In genomic region chr3:111210003-111210699, GRCh38 we compare ENCODE assay signal across 17 cellular contexts.
DNase-seq lines count a peak whose midpoint lies in the region; ATAC-seq and TF ChIP-seq lines count a peak whose summit lies in the region.
"Had no signal": no experiment of that assay in that cellular context is flagged by ENCODE, and none has a peak within 500 bp of the region (broad histone marks: within the 10 kb centered on the region; RNA-seq: fewer than 3 reads in every experiment).

No MANE protein-coding gene starts in this region.

- H3K36me3 ChIP-seq in SK-N-SH (replicated peaks in 1 of 2; ENCODE audit: control insufficient read depth in 1 of 2, insufficient read depth in 2 of 2, low read length in 1 of 2) (no peaks in the 10 kb centered on the region), adrenal gland (replicated peaks in 1 of 2) (no peaks in the 10 kb centered on the region)
- H3K36me3 ChIP-seq: heart left ventricle had no signal

- no peaks in the 10 kb centered on the region for H3K79me2 ChIP-seq in SK-N-SH (ENCODE audit: insufficient read depth)

- H3K9me3 ChIP-seq in SK-N-SH, result no peaks in the 10 kb centered on the region
- H3K9me3 ChIP-seq in adrenal gland (replicated peaks in 1 of 3), result no peaks in the 10 kb centered on the region
- H3K9me3 ChIP-seq: heart left ventricle had no signal

- peak in 1 of 2 experiments; percentile 58; a peak in 1 of 4 replicates for TF ChIP-seq EP300 in SK-N-SH (IDR thresholded peaks at IDR 0.05; ENCODE audit: borderline replicate concordance in 1 of 2, low read depth in 1 of 2, low read length in 1 of 2)

- peaks cover 13% of the 10 kb centered on the region for H3F3A ChIP-seq in SK-N-SH (replicated peaks; ENCODE audit: insufficient read depth)

- intact Hi-C loops in adrenal gland (cut with DNase I), result no loop called here

- peak; percentile 34 for TF ChIP-seq CTCF in SK-N-SH (IDR thresholded peaks at IDR 0.05)
- peak; percentile 23 for TF ChIP-seq CTCF in fibroblast of villous mesenchyme (IDR thresholded peaks at IDR 0.05; ENCODE audit: insufficient read depth, low read depth, low read length)
- TF ChIP-seq CTCF in adrenal gland (IDR thresholded peaks at IDR 0.05), result no peak

- POLR2A ChIA-PET in SK-N-SH (lab: Yijun Ruan, JAX), result no interaction called here

- ATAC-seq in GM21717 (IDR thresholded peaks at IDR 0.05; ENCODE audit: unreplicated experiment), result no peak
- ATAC-seq: heart left ventricle; left cardiac atrium; right cardiac atrium; stimulated activated naive CD8-positive, alpha-beta T cell treated with anti-CD3 and anti-CD28 coated beads, Interleukin-15, Interleukin-2, amounts not matched to agents 100 U/mL and 50 U/mL, for 24 hours had no signal

- 71% methylated on average over 1 of the region's 1 CpG for WGBS in SK-N-SH (ENCODE audit: low lambda C conversion rate)
- WGBS in adrenal gland, 4 donors, result 64 to 71% (median 68%) methylated on average over 1 of the region's 1 CpG

- H3K4me2 ChIP-seq in SK-N-SH, result no peak overlapping the region

- DNase-seq in AG08395 (ENCODE audit: low spot score) (peak; percentile 40), HS-5 (ENCODE audit: low read depth) (peak; percentile 33), SK-N-SH (no peak), fibroblast of villous mesenchyme (ENCODE audit: low read depth) (peak; percentile 82), Ammon's horn (ENCODE audit: low spot score) (no peak), adrenal gland (no peak), ureter (ENCODE audit: low spot score) (no peak)
- DNase-seq: activated CD4-positive, alpha-beta T cell treated with anti-CD3 and anti-CD28 coated beads for 4 hours; activated T-cell treated with anti-CD3 and anti-CD28 coated beads, Interleukin-2, amount 50 U/mL, for 48 hours; anterior cingulate cortex; heart left ventricle; left cardiac atrium; NCI-H1048; NCI-H345; right cardiac atrium; stimulated activated naive CD8-positive, alpha-beta T cell treated with anti-CD3 and anti-CD28 coated beads, Interleukin-15, Interleukin-2, amounts not matched to agents 100 U/mL and 50 U/mL, for 24 hours had no signal

- TF ChIP-seq POLR2A in adrenal gland (IDR thresholded peaks at IDR 0.05), result no peak

- H3K27me3 ChIP-seq in SK-N-SH (ENCODE audit: insufficient read depth) (no peaks in the 10 kb centered on the region), adrenal gland (no peaks in the 10 kb centered on the region)
- H3K27me3 ChIP-seq: heart left ventricle had no signal

- peak overlapping the region in 1 of 2 experiments; percentile 39; a peak in 3 of 4 replicates for H3K27ac ChIP-seq in SK-N-SH (ENCODE audit: low read depth in 2 of 2, low read length in 1 of 2)
- no peak overlapping the region for H3K27ac ChIP-seq in adrenal gland
- H3K27ac ChIP-seq: heart left ventricle had no signal

- H2AFZ ChIP-seq in SK-N-SH (ENCODE audit: low read depth), result no peak overlapping the region

- H3K4me1 ChIP-seq in SK-N-SH (ENCODE audit: control insufficient read depth in 1 of 2, insufficient read depth in 2 of 2, low read depth in 1 of 2, low read length in 1 of 2) (no peaks in the 10 kb centered on the region), adrenal gland (replicated peaks in 1 of 2) (no peaks in the 10 kb centered on the region)
- H3K4me1 ChIP-seq: heart left ventricle had no signal

- H3K9ac ChIP-seq in SK-N-SH, result no peak overlapping the region

- H3K4me3 ChIP-seq in SK-N-SH (ENCODE audit: low read depth in 2 of 2, low read length in 1 of 2) (no peak overlapping the region), fibroblast of villous mesenchyme (ENCODE audit: low read depth, low read length) (no peak overlapping the region), adrenal gland (no peak overlapping the region)
- H3K4me3 ChIP-seq: heart left ventricle had no signal

- H4K20me1 ChIP-seq in SK-N-SH (ENCODE audit: insufficient read depth), result no peaks in the 10 kb centered on the region

- no peaks in the 10 kb centered on the region for H3K9me2 ChIP-seq in SK-N-SH

- 0 out of 2 replicates have a peak, but pooled peaks have one; percentile 14 for TF ChIP-seq RAD21 in SK-N-SH (IDR thresholded peaks at IDR 0.05; ENCODE audit: low read length)

- CTCF ChIA-PET in SK-N-SH (lab: Yijun Ruan, JAX), result no interaction called here

TF ChIP-seq in SK-N-SH, 30 proteins besides CTCF, POLR2A, EP300 and RAD21:
- TF ChIP-seq REST (IDR thresholded peaks at IDR 0.05; ENCODE audit: low read depth, low read length) (no peak), GATA2 (CRISPR knock-in tag; IDR thresholded peaks at IDR 0.05) (no peak), ELF1 (IDR thresholded peaks at IDR 0.05) (no peak), RXRA (IDR thresholded peaks at IDR 0.05; ENCODE audit: borderline replicate concordance, low read depth) (no peak), NFIC (IDR thresholded peaks at IDR 0.05; ENCODE audit: borderline replicate concordance) (no peak), FOSL2 (IDR thresholded peaks at IDR 0.05; ENCODE audit: borderline replicate concordance, low read depth) (peak; percentile 26; the same call in 1 of the 2 replicates), TCF12 (IDR thresholded peaks at IDR 0.05) (peak; percentile 67), JUND (IDR thresholded peaks at IDR 0.05) (peak; percentile 60), PBX3 (IDR thresholded peaks at IDR 0.05) (peak; percentile 82), EZH2phosphoT487 (IDR thresholded peaks at IDR 0.05; ENCODE audit: borderline replicate concordance, low read depth) (no peak), SIN3A (IDR thresholded peaks at IDR 0.05; ENCODE audit: borderline replicate concordance, low read depth, low read length) (no peak), MXI1 (IDR thresholded peaks at IDR 0.05; ENCODE audit: low read depth, low read length) (no peak), TEAD4 (IDR thresholded peaks at IDR 0.05; ENCODE audit: borderline replicate concordance, insufficient read depth) (peak; percentile 63; the same call in 1 of the 2 replicates)

Comparison
In these comparisons a context has a peak if more than half of its experiments do, and no peak if none do; other contexts are left out.
1. DNase-seq: peak in AG08395 (single experiment), HS-5 (single experiment) and fibroblast of villous mesenchyme (single experiment); none in SK-N-SH (single experiment), Ammon's horn (single experiment), adrenal gland (0 of 7) and ureter (single experiment).
2. CTCF ChIP-seq: peak in SK-N-SH (single experiment) and fibroblast of villous mesenchyme (single experiment); none in adrenal gland (0 of 6).